In the genomic region with DNA sequence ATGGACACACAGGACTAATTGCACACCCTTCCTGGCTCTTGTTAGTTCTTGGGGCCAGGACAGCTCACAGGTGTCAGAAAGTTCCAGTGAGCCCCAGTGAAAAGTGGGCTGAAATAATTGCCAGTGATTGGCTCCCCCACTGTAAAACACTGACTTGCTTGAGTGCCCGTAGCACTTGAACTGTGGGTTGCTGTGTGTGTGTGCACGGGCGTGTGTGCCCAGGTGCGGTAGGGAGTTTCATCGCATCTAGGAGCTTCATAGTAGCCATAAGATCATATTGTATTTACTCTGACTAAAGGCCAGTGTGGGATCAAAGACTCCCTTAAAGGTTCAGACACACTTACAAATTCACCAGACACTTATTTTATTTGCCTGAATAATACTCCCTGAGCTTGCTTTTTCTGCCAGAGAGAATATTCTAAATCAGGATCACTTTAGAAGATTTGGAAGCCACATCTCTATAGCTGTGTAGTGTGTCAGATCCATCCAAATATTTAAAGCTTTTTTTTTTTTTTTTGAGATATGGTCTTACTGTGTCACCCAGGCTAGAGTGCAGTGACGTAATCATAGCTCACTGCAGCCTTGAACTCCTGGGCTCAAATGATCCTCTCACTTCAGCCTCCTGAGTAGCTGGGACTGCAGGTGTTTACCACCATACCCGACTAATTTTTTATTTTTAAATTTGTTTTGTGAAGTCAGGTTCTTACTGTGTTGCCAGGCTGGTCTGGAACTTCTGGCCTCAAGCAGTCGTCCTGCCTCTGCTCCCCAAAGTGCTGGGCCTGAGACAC, we compare ENCODE assay signal across 17 cellular contexts.
"Had no signal": no experiment of that assay in that cellular context is flagged by ENCODE, and none has a peak within 500 bp of the region (broad histone marks: within the 10 kb centered on the region; RNA-seq: fewer than 3 reads in every experiment).

No MANE protein-coding gene starts in this region.

- H3K27ac Mint-ChIP-seq: activated naive CD8-positive, alpha-beta T cell; stimulated activated naive CD8-positive, alpha-beta T cell treated with anti-CD3 and anti-CD28 coated beads, Interleukin-15, Interleukin-2, amounts not matched to agents 100 ng/mL and 50 ng/mL, for 24 hours had no signal

- DNase-seq: activated CD4-positive, alpha-beta T cell treated with anti-CD3 and anti-CD28 coated beads, Interleukin-2, amount 50 U/mL, for 4 hours; activated CD4-positive, CD25-positive, alpha-beta regulatory T cell treated with anti-CD3 and anti-CD28 coated beads, Interleukin-2, amount 50 U/mL, for 72 hours; anterior cingulate cortex; brain microvascular endothelial cell; dermis blood vessel endothelial cell; foreskin melanocyte; naive thymus-derived CD8-positive, alpha-beta T cell; small intestine; stimulated activated CD4-positive, alpha-beta T cell treated with anti-CD3 and anti-CD28 coated beads, Interleukin-4, amount 100 ng/mL, for 4 hours; stimulated activated CD8-positive, alpha-beta memory T cell treated with anti-CD3 and anti-CD28 coated beads, Interleukin-4, amount 100 ng/mL, for 48 hours; upper lobe of left lung had no signal

- H3K4me3 Mint-ChIP-seq: activated naive CD8-positive, alpha-beta T cell; naive thymus-derived CD8-positive, alpha-beta T cell; stimulated activated naive CD8-positive, alpha-beta T cell treated with anti-CD3 and anti-CD28 coated beads, Interleukin-15, Interleukin-2, amounts not matched to agents 100 ng/mL and 50 ng/mL, for 24 hours had no signal

- H3K27ac ChIP-seq: brain microvascular endothelial cell, epithelial cell of prostate, neutrophil, right atrium auricular region, suprapubic skin, upper lobe of left lung had no signal

- H3K9me3 ChIP-seq: neutrophil, right atrium auricular region, suprapubic skin, upper lobe of left lung had no signal

- H3K4me1 ChIP-seq: right atrium auricular region, suprapubic skin, upper lobe of left lung had no signal

- H3K9me3 Mint-ChIP-seq: naive thymus-derived CD8-positive, alpha-beta T cell; stimulated activated naive CD8-positive, alpha-beta T cell treated with anti-CD3 and anti-CD28 coated beads, Interleukin-15, Interleukin-2, amounts not matched to agents 100 ng/mL and 50 ng/mL, for 24 hours had no signal

- FAIRE-seq: small intestine had no signal

- H3K4me3 ChIP-seq: right atrium auricular region, suprapubic skin, upper lobe of left lung had no signal

- H3K27me3 Mint-ChIP-seq: activated naive CD8-positive, alpha-beta T cell; naive thymus-derived CD8-positive, alpha-beta T cell; stimulated activated naive CD8-positive, alpha-beta T cell treated with anti-CD3 and anti-CD28 coated beads, Interleukin-15, Interleukin-2, amounts not matched to agents 100 ng/mL and 50 ng/mL, for 24 hours had no signal

- ATAC-seq: naive thymus-derived CD8-positive, alpha-beta T cell had no signal

- H3K27me3 ChIP-seq: brain microvascular endothelial cell, neutrophil, right atrium auricular region, suprapubic skin, upper lobe of left lung had no signal
